ENCODE assay signal across 8 cellular contexts in genomic region chr13:51935326-51936171, GRCh38.
DNase-seq lines count a peak whose midpoint lies in the region; ATAC-seq and TF ChIP-seq lines count a peak whose summit lies in the region.

No MANE protein-coding gene starts in this region.

- no peaks in the 10 kb centered on the region for H3K27me3 ChIP-seq in HCT116 (ENCODE audit: insufficient read depth, low read length)

- TF ChIP-seq RAD21 in HCT116 (IDR thresholded peaks at IDR 0.05; ENCODE audit: low read depth): peak; percentile 56

- peaks cover 2 to 7% of the 10 kb centered on the region in 2 experiments; a peak in 3 of 4 replicates for H3K4me1 ChIP-seq in HCT116 (ENCODE audit: control insufficient read depth in 1 of 2, insufficient read depth in 2 of 2, low read length in 2 of 2)

- H3K79me2 ChIP-seq in HCT116 (ENCODE audit: insufficient read depth, low read length): no peaks in the 10 kb centered on the region

- CTCF ChIA-PET in HCT116 (lab: Charles Lee): interaction anchor here (0.7 to 4.0 kb wide), 7 partner anchors 13 to 515 kb away, joined by 3 to 32 read pairs (median 3); partner anchors contain the start of gene NEK5

- H4K20me1 ChIP-seq in HCT116 (ENCODE audit: insufficient read depth): no peaks in the 10 kb centered on the region

- peak overlapping the region; percentile 7; the same call in 1 of the 2 replicates for H3K4me2 ChIP-seq in HCT116 (ENCODE audit: low read length)

- no peak for TF ChIP-seq POLR2A in HCT116 (IDR thresholded peaks at IDR 0.05; ENCODE audit: borderline replicate concordance, extremely low read depth, insufficient read depth, insufficient read length)

- H3K4me3 ChIP-seq in HCT116 (replicated peaks in 1 of 2; ENCODE audit: low read depth in 1 of 2, low read length in 2 of 2): no peak overlapping the region

- H3K9me2 ChIP-seq in HCT116 (ENCODE audit: insufficient read depth): no peaks in the 10 kb centered on the region

- H2AFZ ChIP-seq in HCT116 (ENCODE audit: low read depth, low read length, poor library complexity, severe bottlenecking): no peak overlapping the region

- ATAC-seq in HCT116: peak; percentile 98
- ATAC-seq in GM21529 (IDR thresholded peaks at IDR 0.05; ENCODE audit: unreplicated experiment): no peak
- no peak for ATAC-seq in HG03439 (IDR thresholded peaks at IDR 0.05; ENCODE audit: unreplicated experiment)

- POLR2A ChIA-PET in HCT116 (lab: Charles Lee): no interaction called here

- no peak overlapping the region for H3K27ac ChIP-seq in HCT116 (ENCODE audit: low read depth, low read length)

- RAD21 ChIA-PET in HCT116 (lab: Charles Lee; ENCODE audit: low non-redundant PET in 1 of 2, low total read pairs in 2 of 2, uncharacterized antibody in 2 of 2, unreplicated experiment in 2 of 2): interaction anchor here (0.7 to 1.0 kb wide), 3 partner anchors 192 to 1455 kb away, joined by 4 to 6 read pairs (median 4); no protein-coding TSS in a partner anchor

- BruUV-seq in HCT116 (replicated peaks; lab: Mats Ljungman, UMichigan): no TSS peak

- H3K9me3 ChIP-seq in HCT116 (ENCODE audit: control insufficient read depth in 1 of 2, insufficient read depth in 1 of 2, low read depth in 1 of 2, low read length in 2 of 2): no peaks in the 10 kb centered on the region

- DNase-seq in AG20443 (ENCODE audit: low spot score) (peak; percentile 37), HCT116 (ENCODE audit: low read depth, low spot score) (peak; percentile 19), amniotic epithelial cell (ENCODE audit: low read depth) (peak; percentile 18), left kidney (ENCODE audit: low read depth, low spot score) (peak; percentile 70), superior temporal gyrus (ENCODE audit: extremely low spot score) (no peak), NCI-H526 treated with DMSO at 0.1 percent for 48 hours (lab: John Stamatoyannopoulos, UW) (no peak)

- no peaks in the 10 kb centered on the region for H3K36me3 ChIP-seq in HCT116 (ENCODE audit: control insufficient read depth in 1 of 2, insufficient read depth in 2 of 2, low read length in 2 of 2)

- H3K9ac ChIP-seq in HCT116 (ENCODE audit: low read length): no peak overlapping the region

- TF ChIP-seq CTCF in HCT116 (IDR thresholded peaks at IDR 0.05 in 2 of 3, conservative IDR thresholded peaks at IDR 0.05 in 1 of 3; ENCODE audit: borderline replicate concordance in 1 of 3, insufficient read depth in 1 of 3, low read depth in 2 of 3, low read length in 2 of 3): peak; percentile 35 to 78 (median 62); a peak in 5 of 6 replicates

- intact Hi-C loops in HCT116 (cut with micrococcal nuclease): loop anchor here (1.0 kb wide), 1 partner anchor 192 kb away; no protein-coding TSS in a partner anchor

TF ChIP-seq in HCT116, 20 proteins besides CTCF, POLR2A, EP300 and RAD21:
- no peak for TF ChIP-seq EGR1 (IDR thresholded peaks at IDR 0.05; ENCODE audit: low read depth)
- no peak for TF ChIP-seq JUND (IDR thresholded peaks at IDR 0.05)
- no peak for TF ChIP-seq REST (IDR thresholded peaks at IDR 0.05; ENCODE audit: low read depth)
- TF ChIP-seq ZFX (IDR thresholded peaks at IDR 0.05): no peak
- no peak for TF ChIP-seq CBX3 (IDR thresholded peaks at IDR 0.05; ENCODE audit: low read depth)
- no peak for TF ChIP-seq ZNF274 (IDR thresholded peaks at IDR 0.05; ENCODE audit: low read depth, low read length)
- TF ChIP-seq SP1 (IDR thresholded peaks at IDR 0.05; ENCODE audit: low read depth): no peak
- no peak for TF ChIP-seq ATF3 (IDR thresholded peaks at IDR 0.05)
- TF ChIP-seq ZBTB33 (IDR thresholded peaks at IDR 0.05; ENCODE audit: extremely low read depth, insufficient replicate concordance, low read length): no peak
- no peak for TF ChIP-seq MAX (IDR thresholded peaks at IDR 0.05)
- TF ChIP-seq CEBPB (IDR thresholded peaks at IDR 0.05; ENCODE audit: low read depth): no peak
- TF ChIP-seq TCF7L2 (IDR thresholded peaks at IDR 0.05; ENCODE audit: borderline replicate concordance, extremely low read depth, insufficient read depth, insufficient read length): no peak
TF ChIP-seq in HCT116: peak in this region for 0.

Comparison
In these comparisons a context has a peak if more than half of its experiments do, and no peak if none do; other contexts are left out.
1. DNase-seq: peak in AG20443 (single experiment), HCT116 (single experiment), amniotic epithelial cell (single experiment) and left kidney (single experiment); none in superior temporal gyrus (single experiment) and NCI-H526 treated with DMSO at 0.1 percent for 48 hours (single experiment).